24 cellular contexts compared by ENCODE assay signal in genomic region chr21:45464309-45464708, GRCh38.
"Had no signal": no experiment of that assay in that cellular context is flagged by ENCODE, and none has a peak within 500 bp of the region (broad histone marks: within the 10 kb centered on the region; RNA-seq: fewer than 3 reads in every experiment).

No MANE protein-coding gene starts in this region.

- H3K4me1 ChIP-seq: prostate gland had no signal

- H3K36me3 Mint-ChIP-seq: activated CD8-positive, alpha-beta memory T cell treated with anti-CD3 and anti-CD28 coated beads, Interleukin-2, amount 10 ng/mL, durations not matched to agents 7 days and 5 days; activated naive CD8-positive, alpha-beta T cell treated with anti-CD3 and anti-CD28 coated beads, Interleukin-2, amount 10 ng/mL, durations not matched to agents 7 days and 5 days had no signal

- H3K4me3 Mint-ChIP-seq: activated CD4-positive, alpha-beta memory T cell treated with anti-CD3 and anti-CD28 coated beads, Interleukin-2, amount 10 ng/mL, durations not matched to agents 7 days and 5 days; activated CD8-positive, alpha-beta memory T cell treated with anti-CD3 and anti-CD28 coated beads, Interleukin-2, amount 10 ng/mL, durations not matched to agents 7 days and 5 days; activated naive CD8-positive, alpha-beta T cell treated with anti-CD3 and anti-CD28 coated beads, Interleukin-2, amount 10 ng/mL, durations not matched to agents 7 days and 5 days; central memory CD8-positive, alpha-beta T cell; naive thymus-derived CD4-positive, alpha-beta T cell; neural progenitor cell; stimulated activated naive CD8-positive, alpha-beta T cell treated with anti-CD3 and anti-CD28 coated beads, Interleukin-15, amount 100 ng/mL, for 72 hours had no signal

- H3K4me1 Mint-ChIP-seq: activated CD4-positive, alpha-beta memory T cell treated with anti-CD3 and anti-CD28 coated beads, Interleukin-2, amount 10 ng/mL, durations not matched to agents 7 days and 5 days; activated CD8-positive, alpha-beta memory T cell treated with anti-CD3 and anti-CD28 coated beads, Interleukin-2, amount 10 ng/mL, durations not matched to agents 7 days and 5 days; activated naive CD8-positive, alpha-beta T cell treated with anti-CD3 and anti-CD28 coated beads, Interleukin-2, amount 10 ng/mL, durations not matched to agents 7 days and 5 days; central memory CD8-positive, alpha-beta T cell; naive thymus-derived CD4-positive, alpha-beta T cell had no signal

- H3K4me2 ChIP-seq: neural progenitor cell had no signal

- H2AFZ ChIP-seq: neural progenitor cell had no signal

- H3K9me3 ChIP-seq: prostate gland had no signal

- H3K9ac ChIP-seq: neural progenitor cell had no signal

- DNase-seq: activated CD4-positive, alpha-beta memory T cell treated with anti-CD3 and anti-CD28 coated beads, Interleukin-2, amount 10 ng/mL, durations not matched to agents 7 days and 5 days; activated CD4-positive, alpha-beta T cell treated with anti-CD3 and anti-CD28 coated beads for 48 hours; activated CD4-positive, CD25-positive, alpha-beta regulatory T cell; activated CD8-positive, alpha-beta memory T cell treated with anti-CD3 and anti-CD28 coated beads, Interleukin-2, amount 10 ng/mL, durations not matched to agents 7 days and 5 days; activated naive CD4-positive, alpha-beta T cell; activated naive CD8-positive, alpha-beta T cell treated with anti-CD3 and anti-CD28 coated beads, Interleukin-2, amount 10 ng/mL, durations not matched to agents 7 days and 5 days; brain microvascular endothelial cell; erythroblast; foreskin melanocyte; mesendoderm; naive thymus-derived CD4-positive, alpha-beta T cell; stimulated activated CD4-positive, alpha-beta T cell treated with anti-CD3 and anti-CD28 coated beads, Interleukin-15, amount 100 ng/mL, for 24 hours; stimulated activated CD4-positive, alpha-beta T cell treated with anti-CD3 and anti-CD28 coated beads, Interleukin-2, amount 100 ng/mL, for 48 hours; stimulated activated naive CD8-positive, alpha-beta T cell treated with anti-CD3 and anti-CD28 coated beads, Interleukin-15, amount 100 ng/mL, for 72 hours; T-helper 1 cell; T-helper 9 cell had no signal

- H3K27me3 ChIP-seq: brain microvascular endothelial cell, neural progenitor cell, right atrium auricular region had no signal

- H3K9me3 Mint-ChIP-seq: activated CD4-positive, alpha-beta memory T cell treated with anti-CD3 and anti-CD28 coated beads, Interleukin-2, amount 10 ng/mL, durations not matched to agents 7 days and 5 days; activated naive CD8-positive, alpha-beta T cell treated with anti-CD3 and anti-CD28 coated beads, Interleukin-2, amount 10 ng/mL, durations not matched to agents 7 days and 5 days; central memory CD8-positive, alpha-beta T cell; stimulated activated naive CD8-positive, alpha-beta T cell treated with anti-CD3 and anti-CD28 coated beads, Interleukin-15, amount 100 ng/mL, for 72 hours had no signal

- FAIRE-seq: endometrium, keratinocyte had no signal

- H3K36me3 ChIP-seq: prostate gland had no signal

- H3K27ac Mint-ChIP-seq: activated CD4-positive, alpha-beta memory T cell treated with anti-CD3 and anti-CD28 coated beads, Interleukin-2, amount 10 ng/mL, durations not matched to agents 7 days and 5 days; activated CD8-positive, alpha-beta memory T cell treated with anti-CD3 and anti-CD28 coated beads, Interleukin-2, amount 10 ng/mL, durations not matched to agents 7 days and 5 days; activated naive CD8-positive, alpha-beta T cell treated with anti-CD3 and anti-CD28 coated beads, Interleukin-2, amount 10 ng/mL, durations not matched to agents 7 days and 5 days; naive thymus-derived CD4-positive, alpha-beta T cell; neural progenitor cell; stimulated activated naive CD8-positive, alpha-beta T cell treated with anti-CD3 and anti-CD28 coated beads, Interleukin-15, amount 100 ng/mL, for 72 hours had no signal

- H3K27ac ChIP-seq: brain microvascular endothelial cell, coronary artery, neural progenitor cell, prostate gland, right atrium auricular region, skin epidermis had no signal

- H3K4me3 ChIP-seq: coronary artery, neural progenitor cell, prostate gland, right atrium auricular region, skin epidermis had no signal

- ATAC-seq: activated CD8-positive, alpha-beta memory T cell treated with anti-CD3 and anti-CD28 coated beads, Interleukin-2, amount 10 ng/mL, durations not matched to agents 7 days and 5 days; naive thymus-derived CD4-positive, alpha-beta T cell; stimulated activated naive CD8-positive, alpha-beta T cell treated with anti-CD3 and anti-CD28 coated beads, Interleukin-15, amount 100 ng/mL, for 72 hours had no signal
